In the genomic region with DNA sequence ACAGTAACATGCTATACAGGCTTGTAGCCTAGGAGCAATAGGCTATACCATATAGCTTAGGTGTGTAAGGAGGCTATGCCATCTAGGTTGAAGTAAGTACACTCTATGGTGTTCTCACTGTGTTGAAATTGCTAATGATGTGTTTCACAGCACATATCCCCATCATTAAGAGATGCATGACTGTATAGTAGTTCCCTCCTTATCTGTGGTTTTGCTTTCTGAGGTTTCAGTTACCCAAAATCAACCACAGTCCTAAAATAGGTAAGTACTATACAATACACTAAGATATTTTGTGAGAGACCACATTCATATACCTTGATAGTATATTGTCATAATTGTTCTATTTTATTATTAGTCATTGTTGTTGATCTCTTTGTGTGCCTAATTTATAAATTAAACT, we compare ENCODE assay signal across 15 cellular contexts. TPM values are rescaled to one million over a fixed set of nuclear protein-coding genes. Genes with fewer than 3 reads are reported as not detected.
DNase-seq lines count a peak whose midpoint lies in the region; ATAC-seq, FAIRE-seq and TF ChIP-seq lines count a peak whose summit lies in the region.
"Had no signal": no experiment of that assay in that cellular context is flagged by ENCODE, and none has a peak within 500 bp of the region (broad histone marks: within the 10 kb centered on the region; RNA-seq: fewer than 3 reads in every experiment).

No MANE protein-coding gene starts in this region.

- intact Hi-C loops in naive thymus-derived CD4-positive, alpha-beta T cell (cut with micrococcal nuclease) = no loop called here

- no peak overlapping the region for H3K4me3 ChIP-seq in MM.1S (ENCODE audit: low read length)
- H3K4me3 ChIP-seq in naive thymus-derived CD4-positive, alpha-beta T cell (ENCODE audit: low read length) = no peak overlapping the region

- H3K4me3 Mint-ChIP-seq in naive thymus-derived CD4-positive, alpha-beta T cell = no peak overlapping the region

- no peaks in the 10 kb centered on the region for H3F3A ChIP-seq in MM.1S (ENCODE audit: insufficient read depth, low read length)

- H3K36me3 ChIP-seq in MM.1S (replicated peaks; ENCODE audit: insufficient read depth, low read length) = no peaks in the 10 kb centered on the region
- H3K36me3 ChIP-seq in naive thymus-derived CD4-positive, alpha-beta T cell (ENCODE audit: control insufficient read depth in 2 of 3, insufficient read depth in 3 of 3, low read length in 3 of 3) = no peaks in the 10 kb centered on the region

- H3K9ac ChIP-seq in MM.1S (ENCODE audit: low read length) = no peak overlapping the region
- H3K9ac ChIP-seq: SK-N-SH had no signal

- H3K36me3 Mint-ChIP-seq in naive thymus-derived CD4-positive, alpha-beta T cell = no peaks in the 10 kb centered on the region

- POLR2A ChIA-PET in naive thymus-derived CD4-positive, alpha-beta T cell (lab: Charles Lee) = no interaction called here

- no peak for DNase-seq in GM18507 (ENCODE audit: extremely low spot score, insufficient read length, low read depth)
- peak; percentile 83 for DNase-seq in MM.1S
- DNase-seq in NCI-H2196 treated with DMSO at 0.1 percent for 48 hours (lab: John Stamatoyannopoulos, UW; ENCODE audit: unreplicated experiment) = no peak
- no peak for DNase-seq in HK-2 (ENCODE audit: unreplicated experiment)
- DNase-seq in LoVo (ENCODE audit: low spot score) = no peak
- DNase-seq in naive thymus-derived CD4-positive, alpha-beta T cell = no peak
- DNase-seq: activated CD4-positive, alpha-beta T cell treated with anti-CD3 and anti-CD28 coated beads for 1 hour; activated naive CD4-positive, alpha-beta T cell treated with Interleukin-2 at 50 U/mL for 16 hours; Karpas-422; NCI-H524; SK-N-SH had no signal

- H3K9me2 ChIP-seq in MM.1S (replicated peaks; ENCODE audit: insufficient read depth, low read length) = no peaks in the 10 kb centered on the region
- H3K9me2 ChIP-seq: SK-N-SH had no signal

- CTCF ChIA-PET in naive thymus-derived CD4-positive, alpha-beta T cell (lab: Charles Lee) = no interaction called here

- H3K9me3 Mint-ChIP-seq in naive thymus-derived CD4-positive, alpha-beta T cell = no peaks in the 10 kb centered on the region

- peaks cover 4 to 18% (median 5%) of the 10 kb centered on the region in 5 donors for H3K27me3 Mint-ChIP-seq in naive thymus-derived CD4-positive, alpha-beta T cell

- no peaks in the 10 kb centered on the region for H3K79me2 ChIP-seq in MM.1S (ENCODE audit: low read length)

- peaks cover 0 to 2% (median 0%) of the 10 kb centered on the region in 7 donors for H3K4me1 Mint-ChIP-seq in naive thymus-derived CD4-positive, alpha-beta T cell

- TF ChIP-seq CTCF in MM.1S (IDR thresholded peaks at IDR 0.05; ENCODE audit: low read length) = no peak

- no peaks in the 10 kb centered on the region for H4K20me1 ChIP-seq in MM.1S (ENCODE audit: insufficient read depth, low read length)

- H3K27ac Mint-ChIP-seq in naive thymus-derived CD4-positive, alpha-beta T cell = no peak overlapping the region

- ATAC-seq in GM21367 (IDR thresholded peaks at IDR 0.05; ENCODE audit: unreplicated experiment) (peak; percentile 94), HG02973 (IDR thresholded peaks at IDR 0.05; ENCODE audit: unreplicated experiment) (peak; percentile 92)
- ATAC-seq in naive thymus-derived CD4-positive, alpha-beta T cell = no peak

- no peaks in the 10 kb centered on the region for H3K9me3 ChIP-seq in MM.1S (replicated peaks; ENCODE audit: insufficient read depth, low read length)
- H3K9me3 ChIP-seq in naive thymus-derived CD4-positive, alpha-beta T cell (ENCODE audit: control insufficient read depth in 2 of 3, low read length in 3 of 3) = no peaks in the 10 kb centered on the region
- H3K9me3 ChIP-seq: SK-N-SH had no signal

- H3K4me2 ChIP-seq in MM.1S (ENCODE audit: low read depth, low read length) = peak overlapping the region; percentile 11; the same call in 1 of the 2 replicates
- H3K4me2 ChIP-seq: SK-N-SH had no signal

- H3K4me1 ChIP-seq in MM.1S (ENCODE audit: low read length) = peaks cover 23% of the 10 kb centered on the region
- H3K4me1 ChIP-seq in naive thymus-derived CD4-positive, alpha-beta T cell (ENCODE audit: control insufficient read depth in 2 of 2, insufficient read depth in 2 of 2, low read length in 2 of 2) = no peaks in the 10 kb centered on the region

- no peak overlapping the region for H2AFZ ChIP-seq in MM.1S (ENCODE audit: low read length)

- FAIRE-seq in GM18507 (lab: Jason Lieb, UNC) = peak; percentile 59
- FAIRE-seq: colon, H1 had no signal

- H3K27me3 ChIP-seq in MM.1S (replicated peaks; ENCODE audit: insufficient read depth, low read length) = peaks cover 4% of the 10 kb centered on the region; the same call in 1 of the 2 replicates
- no peaks in the 10 kb centered on the region for H3K27me3 ChIP-seq in naive thymus-derived CD4-positive, alpha-beta T cell (ENCODE audit: control insufficient read depth in 2 of 2, insufficient read depth in 2 of 2, low read length in 2 of 2)

- no peak overlapping the region for H3K27ac ChIP-seq in MM.1S (ENCODE audit: low read length)
- no peak overlapping the region for H3K27ac ChIP-seq in naive thymus-derived CD4-positive, alpha-beta T cell (ENCODE audit: low read depth, low read length)

RNA-seq across cellular contexts. Expression of a gene that starts 12.7 kb away (rescaled TPM):
- 1 to 10 TPM in 1 of 5 experiments, under 1 TPM in 4; 0.24 to 3.4 (median 0.64) TPM for total RNA-seq in naive thymus-derived CD4-positive, alpha-beta T cell
- 1 to 10 TPM in 1 of 2 donors, under 1 TPM in 1; 0.60 to 1.3 TPM for polyA plus RNA-seq in naive thymus-derived CD4-positive, alpha-beta T cell
